ENCODE assay signal across 1 cellular context in genomic region chr12:39417916-39418315, GRCh38.
TF ChIP-seq lines count a peak whose summit lies in the region.

No MANE protein-coding gene starts in this region.

TF ChIP-seq in HepG2, 621 proteins besides CTCF, POLR2A, EP300 and RAD21 (continued from another document and continues in another):
- TF ChIP-seq ZBTB33 (CRISPR knock-in tag; IDR thresholded peaks at IDR 0.05) (peak; percentile 98), ATF2 (CRISPR knock-in tag; IDR thresholded peaks at IDR 0.05) (no peak), ZMYM4 (CRISPR knock-in tag; IDR thresholded peaks at IDR 0.05) (peak; percentile 66), ELF4 (CRISPR knock-in tag; IDR thresholded peaks at IDR 0.05; ENCODE audit: borderline replicate concordance) (no peak), GLI4 (CRISPR knock-in tag; IDR thresholded peaks at IDR 0.05; ENCODE audit: borderline replicate concordance) (no peak), NCOA1 (CRISPR knock-in tag; IDR thresholded peaks at IDR 0.05) (no peak), ZNF333 (CRISPR knock-in tag; IDR thresholded peaks at IDR 0.05; ENCODE audit: borderline replicate concordance) (no peak), GRHL1 (CRISPR knock-in tag; conservative IDR thresholded peaks at IDR 0.05) (no peak), MYC (CRISPR knock-in tag; IDR thresholded peaks at IDR 0.05; ENCODE audit: borderline replicate concordance) (no peak), CCDC6 (CRISPR knock-in tag; IDR thresholded peaks at IDR 0.05) (no peak), SIX4 (CRISPR knock-in tag; IDR thresholded peaks at IDR 0.05) (no peak), SKIL (CRISPR knock-in tag; IDR thresholded peaks at IDR 0.05; ENCODE audit: borderline replicate concordance) (no peak), BORCS8-MEF2B (CRISPR knock-in tag; IDR thresholded peaks at IDR 0.05) (no peak), ZBTB25 (CRISPR knock-in tag; IDR thresholded peaks at IDR 0.05) (no peak), RCOR2 (CRISPR knock-in tag; IDR thresholded peaks at IDR 0.05) (no peak), EED (CRISPR knock-in tag; IDR thresholded peaks at IDR 0.05) (no peak), CBX2 (IDR thresholded peaks at IDR 0.05; ENCODE audit: low read depth, low read length) (no peak), CBX2 (CRISPR knock-in tag; IDR thresholded peaks at IDR 0.05; ENCODE audit: low read depth) (no peak), EZH2 (conservative IDR thresholded peaks at IDR 0.05; ENCODE audit: low read depth, low read length) (no peak), CEBPB (IDR thresholded peaks at IDR 0.05; ENCODE audit: borderline replicate concordance, low read depth, low read length) (peak; percentile 39; the same call in 1 of the 2 replicates), ZBTB43 (CRISPR knock-in tag; conservative IDR thresholded peaks at IDR 0.05) (no peak), SALL1 (CRISPR knock-in tag; IDR thresholded peaks at IDR 0.05) (0 out of 2 replicates have a peak, but pooled peaks have one; percentile 14), ZFP36L2 (CRISPR knock-in tag; IDR thresholded peaks at IDR 0.05) (no peak), KAT7 (CRISPR knock-in tag; IDR thresholded peaks at IDR 0.05; ENCODE audit: borderline replicate concordance) (no peak), RORA (CRISPR knock-in tag; IDR thresholded peaks at IDR 0.05) (no peak), NR3C1 (CRISPR knock-in tag; IDR thresholded peaks at IDR 0.05) (no peak), KAT8 (CRISPR knock-in tag; IDR thresholded peaks at IDR 0.05) (no peak), MTF1 (CRISPR knock-in tag; IDR thresholded peaks at IDR 0.05) (no peak), RNF219 (CRISPR knock-in tag; IDR thresholded peaks at IDR 0.05) (no peak), DRAP1 (CRISPR knock-in tag; IDR thresholded peaks at IDR 0.05) (no peak), ZFP90 (CRISPR knock-in tag; IDR thresholded peaks at IDR 0.05; ENCODE audit: borderline replicate concordance) (no peak), ZNF781 (CRISPR knock-in tag; IDR thresholded peaks at IDR 0.05; ENCODE audit: borderline replicate concordance, not compliant biosample characterization) (no peak), ZNF83 (CRISPR knock-in tag; IDR thresholded peaks at IDR 0.05; ENCODE audit: borderline replicate concordance) (no peak), JDP2 (CRISPR knock-in tag; IDR thresholded peaks at IDR 0.05; ENCODE audit: borderline replicate concordance) (no peak), ZNF678 (CRISPR knock-in tag; IDR thresholded peaks at IDR 0.05) (no peak), DMAP1 (CRISPR knock-in tag; IDR thresholded peaks at IDR 0.05) (no peak), HNRNPLL (IDR thresholded peaks at IDR 0.05; ENCODE audit: low read depth, low read length, poor library complexity, severe bottlenecking) (no peak), HIVEP1 (CRISPR knock-in tag; IDR thresholded peaks at IDR 0.05) (no peak), FOXA1 (IDR thresholded peaks at IDR 0.05) (no peak), FOXA1 (CRISPR knock-in tag; IDR thresholded peaks at IDR 0.05) (no peak), NBN (conservative IDR thresholded peaks at IDR 0.05) (no peak), ARID5B (CRISPR knock-in tag; IDR thresholded peaks at IDR 0.05) (0 out of 2 replicates have a peak, but pooled peaks have one; percentile 15), NFYC (CRISPR knock-in tag; IDR thresholded peaks at IDR 0.05) (no peak), ZNF143 (CRISPR knock-in tag; IDR thresholded peaks at IDR 0.05) (no peak), CEBPG (CRISPR knock-in tag; IDR thresholded peaks at IDR 0.05) (peak; percentile 26; the same call in 1 of the 2 replicates), ZNF597 (CRISPR knock-in tag; IDR thresholded peaks at IDR 0.05) (no peak), HDAC1 (CRISPR knock-in tag; IDR thresholded peaks at IDR 0.05) (no peak), MAX (IDR thresholded peaks at IDR 0.05) (no peak), MED8 (CRISPR knock-in tag; IDR thresholded peaks at IDR 0.05; ENCODE audit: insufficient replicate concordance) (no peak), MTA1 (CRISPR knock-in tag; IDR thresholded peaks at IDR 0.05; ENCODE audit: borderline replicate concordance) (no peak), ZSCAN9 (CRISPR knock-in tag; IDR thresholded peaks at IDR 0.05; ENCODE audit: borderline replicate concordance) (no peak)
